ENCODE assay signal across 8 cellular contexts in genomic region chr20:5080384-5080877, GRCh38. TPM values are rescaled to one million over a fixed set of nuclear protein-coding genes. Genes with fewer than 3 reads are reported as not detected.
A peak's percentile ranks its signal among the peaks of the same experiment; 100 is the strongest.
DNase-seq lines count a peak whose midpoint lies in the region; ATAC-seq and TF ChIP-seq lines count a peak whose summit lies in the region.

No MANE protein-coding gene starts in this region.

- DNase-seq in Karpas-422 (peak; percentile 73), amniotic epithelial cell (ENCODE audit: low read depth) (peak; percentile 89), D341Med (ENCODE audit: low spot score) (no peak), NCI-H1092 treated with DMSO at 0.1 percent for 48 hours (lab: John Stamatoyannopoulos, UW) (no peak), COLO668 (lab: John Stamatoyannopoulos, UW; ENCODE audit: unreplicated experiment) (no peak)
- no peak for DNase-seq in activated CD4-positive, CD25-positive, alpha-beta regulatory T cell treated with anti-CD3 and anti-CD28 coated beads, Interleukin-2, amount 50 U/mL, for 72 hours

- H3K4me1 ChIP-seq in Karpas-422 (ENCODE audit: low read length) = peaks cover 17% of the 10 kb centered on the region
- H3K4me1 ChIP-seq in muscle layer of duodenum (ENCODE audit: control insufficient read depth in 1 of 2, insufficient read depth in 2 of 2, low read length in 2 of 2) = no peaks in the 10 kb centered on the region

- H3K4me3 ChIP-seq in Karpas-422 (ENCODE audit: low read length) (no peak overlapping the region), muscle layer of duodenum (ENCODE audit: low read depth in 1 of 2, low read length in 2 of 2) (no peak overlapping the region)

- H3K27ac ChIP-seq in Karpas-422 (ENCODE audit: low read length) = no peak overlapping the region
- H3K27ac ChIP-seq in muscle layer of duodenum (ENCODE audit: low read length) = peak overlapping the region; percentile 31

- no peaks in the 10 kb centered on the region for H3K79me2 ChIP-seq in Karpas-422 (ENCODE audit: low read length)

- H3K9me3 ChIP-seq in Karpas-422 (ENCODE audit: low read length) (no peaks in the 10 kb centered on the region), muscle layer of duodenum (ENCODE audit: control insufficient read depth in 1 of 2, low read length in 2 of 2) (no peaks in the 10 kb centered on the region)

- no peak overlapping the region for H2AFZ ChIP-seq in Karpas-422 (ENCODE audit: low read length)

- no peaks in the 10 kb centered on the region for H3K36me3 ChIP-seq in Karpas-422 (ENCODE audit: insufficient read depth, low read length)
- no peaks in the 10 kb centered on the region for H3K36me3 ChIP-seq in muscle layer of duodenum (ENCODE audit: control insufficient read depth in 1 of 2, insufficient read depth in 2 of 2, low read length in 2 of 2)

- H3K9ac ChIP-seq in Karpas-422 (ENCODE audit: low read length) = no peak overlapping the region

- ATAC-seq in GM18505 (IDR thresholded peaks at IDR 0.05; ENCODE audit: unreplicated experiment) = peak; percentile 32

- no peak overlapping the region for H3K4me2 ChIP-seq in Karpas-422 (ENCODE audit: low read depth, low read length, poor library complexity, severe bottlenecking)

- H3K27me3 ChIP-seq in Karpas-422 (ENCODE audit: low read length) (no peaks in the 10 kb centered on the region), muscle layer of duodenum (ENCODE audit: low read depth, low read length) (no peaks in the 10 kb centered on the region)

- TF ChIP-seq POLR2A in GM18505 (IDR thresholded peaks at IDR 0.05; ENCODE audit: borderline replicate concordance, extremely low read depth, insufficient read depth, insufficient read length) = no peak

- H3K9me2 ChIP-seq in Karpas-422 (replicated peaks; ENCODE audit: insufficient read depth, low read length) = no peaks in the 10 kb centered on the region

- no peaks in the 10 kb centered on the region for H4K20me1 ChIP-seq in Karpas-422 (ENCODE audit: insufficient read depth, low read depth, low read length)

RNA-seq across cellular contexts. Expression of gene TMEM230, which starts 32.4 kb away (rescaled TPM):
- total RNA-seq in Karpas-422 (2014; rRNA removed; shearing (Covaris generic); ENCODE audit: low replicate concordance) = 124 and 228 TPM in 2 replicates

RNA-seq across cellular contexts. Expression of gene PCNA, which starts 39.3 kb away (rescaled TPM):
- total RNA-seq in Karpas-422 (2014; rRNA removed; shearing (Covaris generic); ENCODE audit: low replicate concordance) = 99.1 and 185 TPM in 2 replicates

RNA-seq across cellular contexts. Expression of gene CDS2, which starts 46.4 kb away (rescaled TPM):
- total RNA-seq in Karpas-422 (2014; rRNA removed; shearing (Covaris generic); ENCODE audit: low replicate concordance) = 12.5 and 26.8 TPM in 2 replicates

Comparison
In these comparisons a context has a peak if more than half of its experiments do, and no peak if none do; other contexts are left out.
1. DNase-seq: peak in Karpas-422 (single experiment) and amniotic epithelial cell (single experiment); none in activated CD4-positive, CD25-positive, alpha-beta regulatory T cell treated with anti-CD3 and anti-CD28 coated beads, Interleukin-2, amount 50 U/mL, for 72 hours (single experiment), D341Med (single experiment), NCI-H1092 treated with DMSO at 0.1 percent for 48 hours (single experiment) and COLO668 (single experiment).